In genomic region chr10:113126506-113127192, GRCh38 we compare ENCODE assay signal across 8 cellular contexts.
DNase-seq lines count a peak whose midpoint lies in the region; ATAC-seq and TF ChIP-seq lines count a peak whose summit lies in the region.

No MANE protein-coding gene starts in this region.

- H3K14ac ChIP-seq in trophoblast cell (ENCODE audit: low read length): no peak overlapping the region

- H3K9me3 ChIP-seq in adipocyte (ENCODE audit: control insufficient read depth, low read length) (no peaks in the 10 kb centered on the region), heart left ventricle (no peaks in the 10 kb centered on the region), trophoblast cell (ENCODE audit: insufficient read depth, low read depth, low read length) (no peaks in the 10 kb centered on the region)

- intact Hi-C loops in heart left ventricle (cut with DNase I): loop anchor here (2.0 to 10.0 kb wide), 11 partner anchors 172 to 562 kb away; partner anchors contain the start of gene TCF7L2 (in 8 of the 10)

- no peak overlapping the region for H3K4ac ChIP-seq in trophoblast cell (ENCODE audit: low read depth, low read length)

- H3K18ac ChIP-seq in trophoblast cell (ENCODE audit: low read length): no peak overlapping the region

- H3K4me3 ChIP-seq in adipocyte (ENCODE audit: low read length) (peak overlapping the region; percentile 84), heart left ventricle (peak overlapping the region in 9 of 12 donors; percentile 20 to 59 (median 42)), trophoblast cell (ENCODE audit: low read depth, low read length) (peak overlapping the region; percentile 53), urinary bladder (ENCODE audit: low read depth, low read length) (peak overlapping the region; percentile 52)

- no peak overlapping the region for H2AK5ac ChIP-seq in trophoblast cell (ENCODE audit: low read length)

- no peak overlapping the region for H2BK12ac ChIP-seq in trophoblast cell (ENCODE audit: low read length)

- TF ChIP-seq CTCF in RWPE1 (conservative IDR thresholded peaks at IDR 0.05; ENCODE audit: low read depth) (peak; percentile 96), heart left ventricle (IDR thresholded peaks at IDR 0.05) (peak; percentile 37 to 94 (median 80))

- no peak overlapping the region for H2BK120ac ChIP-seq in trophoblast cell (ENCODE audit: insufficient read depth, low read length, poor library complexity)

- peak overlapping the region; percentile 92 for H3K9ac ChIP-seq in adipocyte (ENCODE audit: low read length)
- no peak overlapping the region for H3K9ac ChIP-seq in trophoblast cell (ENCODE audit: low read length)

- peak overlapping the region; percentile 51 for H3K4me2 ChIP-seq in trophoblast cell (ENCODE audit: low read length)

- no peak overlapping the region for H3K23ac ChIP-seq in trophoblast cell (ENCODE audit: low read length)

- H3K79me1 ChIP-seq in trophoblast cell (ENCODE audit: low read length): no peaks in the 10 kb centered on the region

- H3K27me3 ChIP-seq in adipocyte (replicated peaks; ENCODE audit: control insufficient read depth, insufficient read depth, low read length) (no peaks in the 10 kb centered on the region), heart left ventricle (peaks cover 0 to 5% (median 0%) of the 10 kb centered on the region in 9 donors), trophoblast cell (ENCODE audit: insufficient read depth, low read length) (no peaks in the 10 kb centered on the region)

- H2AFZ ChIP-seq in trophoblast cell (ENCODE audit: insufficient read depth, low read length, poor library complexity): no peak overlapping the region

- WGBS in heart left ventricle, 4 donors: 7 to 9% (median 8%) methylated on average over 36 to 50 of the region's 50 CpGs
- WGBS in trophoblast cell (ENCODE audit: extremely low coverage, insufficient coverage, insufficient read length): no CpG with 5 or more reads among the region's 50 CpGs
- WGBS in urinary bladder: 8% methylated on average over 50 of the region's 50 CpGs

- 0 out of 2 replicates have a peak overlapping the region, but pooled peaks have one; percentile 15 for H3K27ac ChIP-seq in RWPE1
- H3K27ac ChIP-seq in heart left ventricle: peak overlapping the region in 7 of 12 donors; percentile 1 to 70 (median 26)
- H3K27ac ChIP-seq in trophoblast cell (ENCODE audit: low read depth, low read length): no peak overlapping the region
- no peak overlapping the region for H3K27ac ChIP-seq in urinary bladder (ENCODE audit: low read depth)

- ATAC-seq in HG02981 (IDR thresholded peaks at IDR 0.05; ENCODE audit: unreplicated experiment): peak; percentile 64
- peak; percentile 69 to 99 (median 94) for ATAC-seq in heart left ventricle
- ATAC-seq in GM19395 (IDR thresholded peaks at IDR 0.05; ENCODE audit: unreplicated experiment): no peak

- peaks cover 51% of the 10 kb centered on the region for H3K4me1 ChIP-seq in adipocyte (ENCODE audit: control insufficient read depth, insufficient read depth, low read length)
- H3K4me1 ChIP-seq in heart left ventricle: peaks cover 0 to 25% (median 7%) of the 10 kb centered on the region in 12 donors
- peaks cover 7 to 13% of the 10 kb centered on the region in 2 experiments for H3K4me1 ChIP-seq in trophoblast cell (ENCODE audit: control insufficient read depth in 1 of 2, insufficient read depth in 2 of 2, low read length in 2 of 2)
- H3K4me1 ChIP-seq in urinary bladder (ENCODE audit: insufficient read depth): peaks cover 1% of the 10 kb centered on the region

- DNase-seq in COLO668 (lab: John Stamatoyannopoulos, UW; ENCODE audit: unreplicated experiment): peak; percentile 83
- DNase-seq in RWPE1 (ENCODE audit: low spot score): peak; percentile 81
- DNase-seq in adipocyte (ENCODE audit: low read depth): peak; percentile 93
- DNase-seq in heart left ventricle: peak; percentile 66 to 86 (median 72)
- DNase-seq in trophoblast cell: peak in 1 of 2 donors; percentile 39

- no peak for TF ChIP-seq POLR2A in heart left ventricle (IDR thresholded peaks at IDR 0.05)

- POLR2A ChIA-PET in RWPE1 (lab: Yijun Ruan, JAX; ENCODE audit: low non-redundant PET): no interaction called here

- no peak overlapping the region for H2BK5ac ChIP-seq in trophoblast cell (ENCODE audit: low read depth, low read length, poor library complexity)

- H4K91ac ChIP-seq in trophoblast cell (ENCODE audit: low read depth, low read length): no peak overlapping the region

- no peak overlapping the region for H4K8ac ChIP-seq in trophoblast cell (ENCODE audit: low read depth, low read length)

- CTCF ChIA-PET in RWPE1 (lab: Yijun Ruan, JAX): interaction anchor here (0.5 to 1.0 kb wide), 21 partner anchors 12 to 1923 kb away, joined by 3 to 10 read pairs (median 4); no protein-coding TSS in a partner anchor

- no peak overlapping the region for H4K12ac ChIP-seq in trophoblast cell (ENCODE audit: low read depth, low read length)

- H3K79me2 ChIP-seq in trophoblast cell (ENCODE audit: control insufficient read depth, insufficient read depth, low read length, poor library complexity): peaks cover 5% of the 10 kb centered on the region

- no peaks in the 10 kb centered on the region for H3K36me3 ChIP-seq in adipocyte (ENCODE audit: control insufficient read depth, insufficient read depth, low read length, severe bottlenecking)
- no peaks in the 10 kb centered on the region for H3K36me3 ChIP-seq in heart left ventricle
- no peaks in the 10 kb centered on the region for H3K36me3 ChIP-seq in trophoblast cell (ENCODE audit: control insufficient read depth in 1 of 2, insufficient read depth in 2 of 2, low read length in 2 of 2)
- no peaks in the 10 kb centered on the region for H3K36me3 ChIP-seq in urinary bladder (ENCODE audit: insufficient read depth)

Comparison
In these comparisons a context has a peak if more than half of its experiments do, and no peak if none do; other contexts are left out.
1. H3K27ac ChIP-seq: peak in RWPE1 (single experiment) and heart left ventricle (7 of 12); none in trophoblast cell (single experiment) and urinary bladder (single experiment).
2. Peak in every context shown above with its lines, with median percentiles within 50 percentile points of each other: H3K4me3 ChIP-seq.